ENCODE assay signal across 1 cellular context in genomic region chr12:124391340-124392261, GRCh38.
A peak's percentile ranks its signal among the peaks of the same experiment; 100 is the strongest.
TF ChIP-seq lines count a peak whose summit lies in the region.

No MANE protein-coding gene starts in this region.

TF ChIP-seq in GM12878, 131 proteins besides CTCF, POLR2A, EP300 and RAD21 (continued from another document and continues in another):
- TF ChIP-seq ATF2 (IDR thresholded peaks at IDR 0.05; ENCODE audit: low read length) (no peak; the same call in 1 of the 2 replicates), SIX5 (IDR thresholded peaks at IDR 0.05; ENCODE audit: low read depth, low read length, severe bottlenecking) (no peak), MYC (IDR thresholded peaks at IDR 0.05; ENCODE audit: insufficient read depth, insufficient read length, insufficient replicate concordance, low read length, severe bottlenecking) (no peak), GABPA (IDR thresholded peaks at IDR 0.05; ENCODE audit: low read depth) (no peak), GATAD2B (conservative IDR thresholded peaks at IDR 0.05; ENCODE audit: low read depth) (no peak), CBFB (IDR thresholded peaks at IDR 0.05; ENCODE audit: low read depth) (no peak), SUZ12 (IDR thresholded peaks at IDR 0.05; ENCODE audit: unreplicated experiment) (no peak), NFYA (IDR thresholded peaks at IDR 0.05; ENCODE audit: borderline replicate concordance, low read depth, low read length) (no peak), CEBPB (IDR thresholded peaks at IDR 0.05; ENCODE audit: borderline replicate concordance in 1 of 2, low read depth in 2 of 2, low read length in 2 of 2) (no peak), ZBTB40 (IDR thresholded peaks at IDR 0.05; ENCODE audit: borderline replicate concordance) (no peak), ASH2L (IDR thresholded peaks at IDR 0.05; ENCODE audit: borderline replicate concordance, low read depth) (no peak), IRF5 (IDR thresholded peaks at IDR 0.05; ENCODE audit: borderline replicate concordance) (no peak), HDGF (IDR thresholded peaks at IDR 0.05) (no peak), RELB (IDR thresholded peaks at IDR 0.05; ENCODE audit: low read depth) (no peak), HCFC1 (IDR thresholded peaks at IDR 0.05; ENCODE audit: low read length) (no peak), YBX1 (IDR thresholded peaks at IDR 0.05) (no peak), ZNF217 (IDR thresholded peaks at IDR 0.05) (no peak), E2F4 (IDR thresholded peaks at IDR 0.05; ENCODE audit: low read depth, low read length) (no peak), NR2C1 (IDR thresholded peaks at IDR 0.05) (no peak), RUNX3 (IDR thresholded peaks at IDR 0.05; ENCODE audit: low read length) (peak; percentile 66), PAX5 (IDR thresholded peaks at IDR 0.05; ENCODE audit: borderline replicate concordance, low read depth, low read length) (peak; percentile 64; the same call in 1 of the 2 replicates), FOXK2 (IDR thresholded peaks at IDR 0.05) (no peak), MAX (IDR thresholded peaks at IDR 0.05; ENCODE audit: low read depth, low read length) (peak; percentile 41; the same call in 1 of the 2 replicates), SPI1 (IDR thresholded peaks at IDR 0.05; ENCODE audit: borderline replicate concordance, insufficient read depth, low read depth, low read length) (peak; percentile 99), PKNOX1 (IDR thresholded peaks at IDR 0.05) (peak; percentile 50; the same call in 1 of the 2 replicates), BCL3 (IDR thresholded peaks at IDR 0.05; ENCODE audit: borderline replicate concordance, insufficient read depth, low read depth, low read length, poor library complexity, severe bottlenecking) (no peak), FOXM1 (IDR thresholded peaks at IDR 0.05; ENCODE audit: low read depth, low read length) (no peak), RAD51 (IDR thresholded peaks at IDR 0.05) (no peak), IKZF2 (IDR thresholded peaks at IDR 0.05) (peak; percentile 73 to 75), MTA3 (IDR thresholded peaks at IDR 0.05; ENCODE audit: borderline replicate concordance, low read length) (no peak), NR2F1 (conservative IDR thresholded peaks at IDR 0.05) (no peak), RB1 (IDR thresholded peaks at IDR 0.05; ENCODE audit: borderline replicate concordance) (0 out of 2 replicates have a peak, but pooled peaks have one; percentile 37), CEBPZ (IDR thresholded peaks at IDR 0.05; ENCODE audit: low read depth, low read length) (no peak), CREM (IDR thresholded peaks at IDR 0.05; ENCODE audit: low read depth) (no peak), SREBF2 (IDR thresholded peaks at IDR 0.05; ENCODE audit: low read length) (no peak), NFXL1 (IDR thresholded peaks at IDR 0.05; ENCODE audit: borderline replicate concordance) (no peak), CHD1 (IDR thresholded peaks at IDR 0.05; ENCODE audit: low read depth, low read length) (no peak), IRF3 (IDR thresholded peaks at IDR 0.05) (no peak), ZBTB4 (CRISPR knock-in tag; IDR thresholded peaks at IDR 0.05) (no peak), PML (IDR thresholded peaks at IDR 0.05; ENCODE audit: low read length) (no peak), MEF2B (IDR thresholded peaks at IDR 0.05; ENCODE audit: partially characterized antibody, poor library complexity, severe bottlenecking) (peak; percentile 13), CREB1 (IDR thresholded peaks at IDR 0.05; ENCODE audit: low read depth) (no peak)
